Comparison of ENCODE assay signal across 8 cellular contexts in genomic region chr18:35071819-35072247, GRCh38. TPM values are rescaled to one million over a fixed set of nuclear protein-coding genes. Genes with fewer than 3 reads are reported as not detected.
DNase-seq lines count a peak whose midpoint lies in the region; ATAC-seq and TF ChIP-seq lines count a peak whose summit lies in the region.

No MANE protein-coding gene starts in this region.

- no peak for DNase-seq in activated naive CD8-positive, alpha-beta T cell treated with anti-CD3 and anti-CD28 coated beads, Interleukin-2, amount 10 ng/mL, durations not matched to agents 7 days and 5 days
- no peak for DNase-seq in nephron progenitor cell
- no peak for DNase-seq in NCI-H82 treated with DMSO at 0.1 percent for 48 hours (lab: John Stamatoyannopoulos, UW; ENCODE audit: unreplicated experiment)
- DNase-seq in testis: no peak
- no peak for DNase-seq in RKO (ENCODE audit: low spot score)
- DNase-seq in activated naive CD4-positive, alpha-beta T cell treated with anti-CD3 and anti-CD28 coated beads for 36 hours: no peak

- H3K27me3 Mint-ChIP-seq in activated naive CD8-positive, alpha-beta T cell treated with anti-CD3 and anti-CD28 coated beads, Interleukin-2, amount 10 ng/mL, durations not matched to agents 7 days and 5 days: no peaks in the 10 kb centered on the region
- no peaks in the 10 kb centered on the region for H3K27me3 Mint-ChIP-seq in nephron progenitor cell (ENCODE audit: low read depth, poor library complexity)
- no peaks in the 10 kb centered on the region for H3K27me3 Mint-ChIP-seq in activated naive CD4-positive, alpha-beta T cell treated with anti-CD3 and anti-CD28 coated beads for 36 hours (ENCODE audit: low read depth)

- H3K4me3 ChIP-seq in testis: no peak overlapping the region

- H3K27ac Mint-ChIP-seq in activated naive CD8-positive, alpha-beta T cell treated with anti-CD3 and anti-CD28 coated beads, Interleukin-2, amount 10 ng/mL, durations not matched to agents 7 days and 5 days: peak overlapping the region; percentile 46
- H3K27ac Mint-ChIP-seq in nephron progenitor cell: peak overlapping the region; percentile 12
- H3K27ac Mint-ChIP-seq in activated naive CD4-positive, alpha-beta T cell treated with anti-CD3 and anti-CD28 coated beads for 36 hours: no peak overlapping the region

- POLR2A ChIA-PET in activated naive CD8-positive, alpha-beta T cell treated with anti-CD3 and anti-CD28 coated beads, Interleukin-2, amount 10 ng/mL, durations not matched to agents 7 days and 5 days (lab: Charles Lee): no interaction called here

- peak; percentile 69 for ATAC-seq in GM18861 (IDR thresholded peaks at IDR 0.05; ENCODE audit: unreplicated experiment)
- ATAC-seq in HG02678 (IDR thresholded peaks at IDR 0.05; ENCODE audit: unreplicated experiment): peak; percentile 79
- ATAC-seq in activated naive CD8-positive, alpha-beta T cell treated with anti-CD3 and anti-CD28 coated beads, Interleukin-2, amount 10 ng/mL, durations not matched to agents 7 days and 5 days (ENCODE audit: low read depth): no peak

- no peak for TF ChIP-seq POLR2A in testis (IDR thresholded peaks at IDR 0.05)

- no peak overlapping the region for H3K27ac ChIP-seq in testis

- no peaks in the 10 kb centered on the region for H3K4me1 ChIP-seq in testis

- H3K9me3 Mint-ChIP-seq in activated naive CD8-positive, alpha-beta T cell treated with anti-CD3 and anti-CD28 coated beads, Interleukin-2, amount 10 ng/mL, durations not matched to agents 7 days and 5 days: no peaks in the 10 kb centered on the region
- H3K9me3 Mint-ChIP-seq in nephron progenitor cell: no peaks in the 10 kb centered on the region
- no peaks in the 10 kb centered on the region for H3K9me3 Mint-ChIP-seq in activated naive CD4-positive, alpha-beta T cell treated with anti-CD3 and anti-CD28 coated beads for 36 hours

- H3K27me3 ChIP-seq in testis: no peaks in the 10 kb centered on the region

- peaks cover 16% of the 10 kb centered on the region for H3K4me1 Mint-ChIP-seq in activated naive CD8-positive, alpha-beta T cell treated with anti-CD3 and anti-CD28 coated beads, Interleukin-2, amount 10 ng/mL, durations not matched to agents 7 days and 5 days
- no peaks in the 10 kb centered on the region for H3K4me1 Mint-ChIP-seq in nephron progenitor cell
- H3K4me1 Mint-ChIP-seq in activated naive CD4-positive, alpha-beta T cell treated with anti-CD3 and anti-CD28 coated beads for 36 hours (ENCODE audit: low read depth): peaks cover 52% of the 10 kb centered on the region

- no peak for TF ChIP-seq CTCF in nephron progenitor cell (IDR thresholded peaks at IDR 0.05)
- no peak for TF ChIP-seq CTCF in testis (IDR thresholded peaks at IDR 0.05)

- no peaks in the 10 kb centered on the region for H3K9me3 ChIP-seq in testis

- no peaks in the 10 kb centered on the region for H3K36me3 ChIP-seq in testis (ENCODE audit: low read depth, missing control alignments)

- no peak overlapping the region for H3K4me3 Mint-ChIP-seq in activated naive CD8-positive, alpha-beta T cell treated with anti-CD3 and anti-CD28 coated beads, Interleukin-2, amount 10 ng/mL, durations not matched to agents 7 days and 5 days
- H3K4me3 Mint-ChIP-seq in nephron progenitor cell: no peak overlapping the region
- no peak overlapping the region for H3K4me3 Mint-ChIP-seq in activated naive CD4-positive, alpha-beta T cell treated with anti-CD3 and anti-CD28 coated beads for 36 hours

- 62 to 70% methylated on average over 3 of the region's 3 CpGs for WGBS in testis, 2 donors

- intact Hi-C loops in testis (cut with DNase I; ENCODE audit: low total_unique reads): no loop called here
- intact Hi-C loops in activated naive CD4-positive, alpha-beta T cell treated with anti-CD3 and anti-CD28 coated beads for 36 hours (cut with micrococcal nuclease): no loop called here

- CTCF ChIA-PET in activated naive CD4-positive, alpha-beta T cell treated with anti-CD3 and anti-CD28 coated beads for 36 hours (lab: Charles Lee): interaction anchor here (0.8 kb wide), 1 partner anchor 22 kb away, joined by 3 read pairs; no protein-coding TSS in a partner anchor

- H3K36me3 Mint-ChIP-seq in activated naive CD8-positive, alpha-beta T cell treated with anti-CD3 and anti-CD28 coated beads, Interleukin-2, amount 10 ng/mL, durations not matched to agents 7 days and 5 days: peaks cover 34% of the 10 kb centered on the region
- peaks cover 19% of the 10 kb centered on the region for H3K36me3 Mint-ChIP-seq in nephron progenitor cell (ENCODE audit: low read depth)
- peaks cover 25% of the 10 kb centered on the region for H3K36me3 Mint-ChIP-seq in activated naive CD4-positive, alpha-beta T cell treated with anti-CD3 and anti-CD28 coated beads for 36 hours (ENCODE audit: low read depth)

RNA-seq across cellular contexts. Expression of gene MAPRE2, which starts 30.6 kb away (rescaled TPM):
- 10 to 100 TPM; 61.5 to 63.2 TPM for total RNA-seq in activated naive CD8-positive, alpha-beta T cell treated with anti-CD3 and anti-CD28 coated beads, Interleukin-2, amount 10 ng/mL, durations not matched to agents 7 days and 5 days
- 10 to 100 TPM; 15.2 to 17.2 TPM for total RNA-seq in testis
- polyA plus RNA-seq in testis (ENCODE audit: insufficient read depth, low read depth, low replicate concordance): 14.8 TPM
- 10 to 100 TPM; 62.5 to 66.2 TPM for total RNA-seq in activated naive CD4-positive, alpha-beta T cell treated with anti-CD3 and anti-CD28 coated beads for 36 hours
